ENCODE assay signal across 26 cellular contexts in genomic region chr2:36960005-36960675, GRCh38. TPM values are rescaled to one million over a fixed set of nuclear protein-coding genes. Genes with fewer than 3 reads are reported as not detected.
A peak's percentile ranks its signal among the peaks of the same experiment; 100 is the strongest.
DNase-seq lines count a peak whose midpoint lies in the region; ATAC-seq, FAIRE-seq and TF ChIP-seq lines count a peak whose summit lies in the region.
"Had no signal": no experiment of that assay in that cellular context is flagged by ENCODE, and none has a peak within 500 bp of the region (broad histone marks: within the 10 kb centered on the region; RNA-seq: fewer than 3 reads in every experiment).

No MANE protein-coding gene starts in this region.

- DNase-seq in AG08396 (ENCODE audit: low spot score) (peak; percentile 2), H54 (ENCODE audit: insufficient read length, low spot score) (no peak), Panc1 (ENCODE audit: low read depth, low spot score) (no peak), NCI-H345 (lab: John Stamatoyannopoulos, UW) (no peak)
- DNase-seq in activated CD8-positive, alpha-beta T cell treated with anti-CD3 and anti-CD28 coated beads, Interleukin-2, amount 10 ng/mL, durations not matched to agents 7 days and 5 days = no peak
- DNase-seq: activated naive CD4-positive, alpha-beta T cell treated with anti-CD3 and anti-CD28 coated beads for 36 hours; body of pancreas; COR-L47; foreskin melanocyte; heart left ventricle; kidney; lower lobe of right lung; NCI-H1105 treated with DMSO at 0.1 percent for 48 hours; NCI-H2029; NCI-H526 treated with DMSO at 0.1 percent for 48 hours; SJCRH30; substantia nigra; upper lobe of left lung had no signal

- BruUV-seq in Panc1 (replicated peaks; lab: Mats Ljungman, UMichigan) = no TSS peak

- TF ChIP-seq CTCF in Panc1 (IDR thresholded peaks at IDR 0.05) = peak; percentile 13; the same call in 1 of the 2 replicates

- H3K36me3 ChIP-seq in Panc1 (ENCODE audit: control insufficient read depth, insufficient read depth, low read length) = no peaks in the 10 kb centered on the region
- H3K36me3 ChIP-seq: esophagus muscularis mucosa, lower lobe of right lung, upper lobe of left lung had no signal

- ATAC-seq in Panc1 (peak; percentile 56; the same call in 1 of the 2 replicates), GM18511 (IDR thresholded peaks at IDR 0.05; ENCODE audit: unreplicated experiment) (no peak)
- ATAC-seq in activated CD8-positive, alpha-beta T cell treated with anti-CD3 and anti-CD28 coated beads, Interleukin-2, amount 10 ng/mL, durations not matched to agents 7 days and 5 days = no peak
- ATAC-seq: body of pancreas; lower lobe of right lung; natural killer cell treated with Interleukin-12 subunit alpha and Interleukin-12 subunit beta and Interleukin-15 and Interleukin-18, amount 100 ng/mL, for 72 hours had no signal

- H3K4me1 Mint-ChIP-seq in activated CD8-positive, alpha-beta T cell treated with anti-CD3 and anti-CD28 coated beads, Interleukin-2, amount 10 ng/mL, durations not matched to agents 7 days and 5 days (ENCODE audit: low read depth) = peaks cover 43% of the 10 kb centered on the region

- H3K27ac Mint-ChIP-seq in activated CD8-positive, alpha-beta T cell treated with anti-CD3 and anti-CD28 coated beads, Interleukin-2, amount 10 ng/mL, durations not matched to agents 7 days and 5 days = no peak overlapping the region
- H3K27ac Mint-ChIP-seq: activated naive CD4-positive, alpha-beta T cell treated with anti-CD3 and anti-CD28 coated beads for 36 hours; dendritic cell treated with granulocyte-macrophage colony-stimulating factor and Interleukin-4, amounts not matched to agents 40 ng/mL and 50 ng/mL, for 4 days; stimulated activated effector memory CD8-positive, alpha-beta T cell treated with anti-CD3 and anti-CD28 coated beads, Interleukin-12 subunit alpha, Interleukin-12 subunit beta, amount 100 ng/mL, for 72 hours had no signal

- no peaks in the 10 kb centered on the region for H3K27me3 Mint-ChIP-seq in activated CD8-positive, alpha-beta T cell treated with anti-CD3 and anti-CD28 coated beads, Interleukin-2, amount 10 ng/mL, durations not matched to agents 7 days and 5 days (ENCODE audit: low read depth)
- H3K27me3 Mint-ChIP-seq: dendritic cell treated with granulocyte-macrophage colony-stimulating factor and Interleukin-4, amounts not matched to agents 40 ng/mL and 50 ng/mL, for 4 days; natural killer cell treated with Interleukin-12 subunit alpha and Interleukin-12 subunit beta and Interleukin-15 and Interleukin-18, amount 100 ng/mL, for 72 hours had no signal

- H3K4me3 Mint-ChIP-seq in activated CD8-positive, alpha-beta T cell treated with anti-CD3 and anti-CD28 coated beads, Interleukin-2, amount 10 ng/mL, durations not matched to agents 7 days and 5 days = no peak overlapping the region
- H3K4me3 Mint-ChIP-seq: activated naive CD4-positive, alpha-beta T cell treated with anti-CD3 and anti-CD28 coated beads for 36 hours; dendritic cell treated with granulocyte-macrophage colony-stimulating factor and Interleukin-4, amounts not matched to agents 40 ng/mL and 50 ng/mL, for 4 days; natural killer cell treated with Interleukin-12 subunit alpha and Interleukin-12 subunit beta and Interleukin-15 and Interleukin-18, amount 100 ng/mL, for 72 hours; stimulated activated effector memory CD8-positive, alpha-beta T cell treated with anti-CD3 and anti-CD28 coated beads, Interleukin-12 subunit alpha, Interleukin-12 subunit beta, amount 100 ng/mL, for 72 hours had no signal

- intact Hi-C loops in Panc1 (cut with micrococcal nuclease; ENCODE audit: unreplicated experiment) = no loop called here

- no peak overlapping the region for H3K4me3 ChIP-seq in Panc1 (ENCODE audit: low read depth in 2 of 2, low read length in 2 of 2)
- H3K4me3 ChIP-seq: body of pancreas, esophagus muscularis mucosa, heart left ventricle, lower lobe of right lung, SJCRH30, upper lobe of left lung had no signal

- no peak for TF ChIP-seq POLR2A in H54 (IDR thresholded peaks at IDR 0.05; ENCODE audit: low read depth, low read length)

- no peaks in the 10 kb centered on the region for H3K9me3 ChIP-seq in Panc1 (ENCODE audit: control insufficient read depth, insufficient read depth, low read depth, low read length)
- H3K9me3 ChIP-seq: body of pancreas, esophagus muscularis mucosa, heart left ventricle, lower lobe of right lung, SJCRH30, upper lobe of left lung had no signal

- CTCF ChIA-PET in Panc1 (lab: Charles Lee) = no interaction called here
- CTCF ChIA-PET in activated CD8-positive, alpha-beta T cell treated with anti-CD3 and anti-CD28 coated beads, Interleukin-2, amount 10 ng/mL, durations not matched to agents 7 days and 5 days (lab: Charles Lee) = no interaction called here

- no peak overlapping the region for H3K27ac ChIP-seq in Panc1 (ENCODE audit: low read length)
- H3K27ac ChIP-seq: body of pancreas, C4-2B, esophagus muscularis mucosa, heart left ventricle, lower lobe of right lung, SJCRH30, upper lobe of left lung had no signal

- FAIRE-seq in H54 (lab: Jason Lieb, UNC) = peak; percentile 57
- peak; percentile 13 for FAIRE-seq in islet of Langerhans (lab: Jason Lieb, UNC)
- FAIRE-seq: GM12892, kidney had no signal

- POLR2A ChIA-PET in Panc1 (lab: Charles Lee) = no interaction called here
- POLR2A ChIA-PET in activated CD8-positive, alpha-beta T cell treated with anti-CD3 and anti-CD28 coated beads, Interleukin-2, amount 10 ng/mL, durations not matched to agents 7 days and 5 days (lab: Charles Lee) = no interaction called here

- no peaks in the 10 kb centered on the region for H3K9me3 Mint-ChIP-seq in activated CD8-positive, alpha-beta T cell treated with anti-CD3 and anti-CD28 coated beads, Interleukin-2, amount 10 ng/mL, durations not matched to agents 7 days and 5 days (ENCODE audit: insufficient read depth)
- H3K9me3 Mint-ChIP-seq: activated naive CD4-positive, alpha-beta T cell treated with anti-CD3 and anti-CD28 coated beads for 36 hours; dendritic cell treated with granulocyte-macrophage colony-stimulating factor and Interleukin-4, amounts not matched to agents 40 ng/mL and 50 ng/mL, for 4 days; natural killer cell treated with Interleukin-12 subunit alpha and Interleukin-12 subunit beta and Interleukin-15 and Interleukin-18, amount 100 ng/mL, for 72 hours; stimulated activated effector memory CD8-positive, alpha-beta T cell treated with anti-CD3 and anti-CD28 coated beads, Interleukin-12 subunit alpha, Interleukin-12 subunit beta, amount 100 ng/mL, for 72 hours had no signal

- peaks cover 11% of the 10 kb centered on the region for H3K4me1 ChIP-seq in Panc1 (ENCODE audit: control insufficient read depth, insufficient read depth, low read length)
- H3K4me1 ChIP-seq: SJCRH30 had no signal

- H3K36me3 Mint-ChIP-seq in activated CD8-positive, alpha-beta T cell treated with anti-CD3 and anti-CD28 coated beads, Interleukin-2, amount 10 ng/mL, durations not matched to agents 7 days and 5 days (ENCODE audit: low read depth) = peaks cover 22% of the 10 kb centered on the region
- H3K36me3 Mint-ChIP-seq: natural killer cell treated with Interleukin-12 subunit alpha and Interleukin-12 subunit beta and Interleukin-15 and Interleukin-18, amount 100 ng/mL, for 72 hours had no signal

- in situ Hi-C loops in Panc1 (cut with HindIII; ENCODE audit: low pct_unique_long_range_greater_than_20kb, low sequenced_read_pairs) = no loop called here

- H3K27me3 ChIP-seq in Panc1 (ENCODE audit: control insufficient read depth, insufficient read depth, low read length) = no peaks in the 10 kb centered on the region
- H3K27me3 ChIP-seq: body of pancreas, esophagus muscularis mucosa, heart left ventricle, SJCRH30, upper lobe of left lung had no signal

RNA-seq across cellular contexts. Expression of gene STRN, which starts 6.2 kb away (rescaled TPM):
- 37.4 TPM for total RNA-seq in Panc1 (2021; ENCODE audit: unreplicated experiment)
- 12.8 TPM for polyA plus RNA-seq in Panc1 (2012; ENCODE audit: insufficient read length)
- 10 to 100 TPM; 35.8 to 38.1 TPM for total RNA-seq in activated CD8-positive, alpha-beta T cell treated with anti-CD3 and anti-CD28 coated beads, Interleukin-2, amount 10 ng/mL, durations not matched to agents 7 days and 5 days
